In genomic region chr19:18465964-18466339, GRCh38 we compare ENCODE assay signal across 21 cellular contexts. TPM values are rescaled to one million over a fixed set of nuclear protein-coding genes. Genes with fewer than 3 reads are reported as not detected.
DNase-seq lines count a peak whose midpoint lies in the region; TF ChIP-seq lines count a peak whose summit lies in the region.
"Had no signal": no experiment of that assay in that cellular context is flagged by ENCODE, and none has a peak within 500 bp of the region (broad histone marks: within the 10 kb centered on the region; RNA-seq: fewer than 3 reads in every experiment).

No MANE protein-coding gene starts in this region.

- H3K9me3 Mint-ChIP-seq in MCF 10A (ENCODE audit: unreplicated experiment): no peaks in the 10 kb centered on the region
- H3K9me3 Mint-ChIP-seq: naive thymus-derived CD4-positive, alpha-beta T cell had no signal

- H3K4me1 Mint-ChIP-seq in MCF 10A (ENCODE audit: insufficient read depth, unreplicated experiment): peaks cover 30% of the 10 kb centered on the region

- no peaks in the 10 kb centered on the region for H3K79me1 ChIP-seq in trophoblast cell (ENCODE audit: low read length)

- peak overlapping the region; percentile 30 for H3K18ac ChIP-seq in trophoblast cell (ENCODE audit: low read length)

- H3K27ac Mint-ChIP-seq in MCF 10A (ENCODE audit: low read depth, unreplicated experiment): no peak overlapping the region
- H3K27ac Mint-ChIP-seq: B cell had no signal

- intact Hi-C loops in breast epithelium (cut with DNase I; ENCODE audit: low total_unique reads): no loop called here
- intact Hi-C loops in MCF 10A (cut with micrococcal nuclease): no loop called here
- intact Hi-C loops in dorsolateral prefrontal cortex (cut with DNase I): loop anchor here (5.0 to 10.0 kb wide), 4 partner anchors 56 to 381 kb away; partner anchors contain the start of genes ELL (in 1 of the 2), FKBP8 (in 1 of the 2) and UBA52 (in 1 of the 2)
- intact Hi-C loops in tibial artery (cut with DNase I; ENCODE audit: low total_unique reads): loop anchor here (5.0 kb wide), 1 partner anchor 56 kb away; the partner anchor contains the start of gene ELL

- no peak overlapping the region for H3K23ac ChIP-seq in trophoblast cell (ENCODE audit: low read length)

- H3K9ac ChIP-seq in trophoblast cell (ENCODE audit: low read length): no peak overlapping the region

- H2BK12ac ChIP-seq in trophoblast cell (ENCODE audit: low read length): no peak overlapping the region

- H3K14ac ChIP-seq in trophoblast cell (ENCODE audit: low read length): no peak overlapping the region

- no peak for TF ChIP-seq POLR2A in breast epithelium (IDR thresholded peaks at IDR 0.05)

- H2BK120ac ChIP-seq in trophoblast cell (ENCODE audit: insufficient read depth, low read length, poor library complexity): no peak overlapping the region

- H3K4ac ChIP-seq in trophoblast cell (ENCODE audit: low read depth, low read length): no peak overlapping the region

- WGBS in trophoblast cell (ENCODE audit: extremely low coverage, insufficient coverage, insufficient read length): no CpG with 5 or more reads among the region's 6 CpGs

- DNase-seq in breast epithelium (ENCODE audit: low spot score in 2 of 2) (no peak), MCF 10A (ENCODE audit: unreplicated experiment) (no peak), dorsolateral prefrontal cortex (no peak), trophoblast cell (no peak), tibial artery (no peak), NCI-H2196 treated with DMSO at 0.1 percent for 48 hours (lab: John Stamatoyannopoulos, UW; ENCODE audit: unreplicated experiment) (no peak), NCI-H1417 (lab: John Stamatoyannopoulos, UW) (no peak), 8988T (no peak)
- DNase-seq: activated CD4-positive, alpha-beta T cell treated with anti-CD3 and anti-CD28 coated beads, Interleukin-2, amount 50 U/mL, for 48 hours; activated CD4-positive, CD25-positive, alpha-beta regulatory T cell; Caco-2; DND-41; foreskin fibroblast; mesendoderm; MV-4-11; naive thymus-derived CD4-positive, alpha-beta T cell; NCI-H1694; NCI-H69; T-helper 9 cell had no signal

- H3K27me3 Mint-ChIP-seq in MCF 10A (ENCODE audit: insufficient read depth, unreplicated experiment): no peaks in the 10 kb centered on the region
- H3K27me3 Mint-ChIP-seq: B cell; naive thymus-derived CD4-positive, alpha-beta T cell had no signal

- H4K91ac ChIP-seq in trophoblast cell (ENCODE audit: low read depth, low read length): no peak overlapping the region

- peaks cover 2% of the 10 kb centered on the region for H3K36me3 ChIP-seq in breast epithelium
- peaks cover 29 to 32% of the 10 kb centered on the region in 2 experiments for H3K36me3 ChIP-seq in trophoblast cell (ENCODE audit: control insufficient read depth in 1 of 2, insufficient read depth in 2 of 2, low read length in 2 of 2)
- H3K36me3 ChIP-seq in tibial artery: peaks cover 0 to 35% (median 14%) of the 10 kb centered on the region in 3 donors

- H3K27ac ChIP-seq in breast epithelium (peak overlapping the region; percentile 86 to 94), dorsolateral prefrontal cortex (peak overlapping the region in 56 of 59 donors; percentile 58 to 99 (median 96)), trophoblast cell (ENCODE audit: low read depth, low read length) (no peak overlapping the region), tibial artery (peak overlapping the region; percentile 92)

- CTCF ChIA-PET in MCF 10A (lab: Yijun Ruan, JAX): interaction anchor here (0.7 to 2.6 kb wide), 6 partner anchors 13 to 78 kb away, joined by 3 to 9 read pairs (median 4); partner anchors contain the start of gene SSBP4

- TF ChIP-seq CTCF in breast epithelium (IDR thresholded peaks at IDR 0.05) (no peak), MCF 10A (IDR thresholded peaks at IDR 0.05; ENCODE audit: unreplicated experiment) (no peak), dorsolateral prefrontal cortex (IDR thresholded peaks at IDR 0.05 in 54 of 56, conservative IDR thresholded peaks at IDR 0.05 in 2 of 56; ENCODE audit: low read depth in 1 of 56, partially characterized antibody in 56 of 56) (no peak), tibial artery (IDR thresholded peaks at IDR 0.05) (no peak)

- peaks cover 28% of the 10 kb centered on the region for H3K36me3 Mint-ChIP-seq in MCF 10A (ENCODE audit: insufficient read depth, unreplicated experiment)

- H3K79me2 ChIP-seq in trophoblast cell (ENCODE audit: control insufficient read depth, insufficient read depth, low read length, poor library complexity): no peaks in the 10 kb centered on the region

- H4K8ac ChIP-seq in trophoblast cell (ENCODE audit: low read depth, low read length): no peak overlapping the region

- H3K27me3 ChIP-seq in breast epithelium: no peaks in the 10 kb centered on the region
- H3K27me3 ChIP-seq in dorsolateral prefrontal cortex: no peaks in the 10 kb centered on the region
- no peaks in the 10 kb centered on the region for H3K27me3 ChIP-seq in trophoblast cell (ENCODE audit: insufficient read depth, low read length)
- H3K27me3 ChIP-seq in tibial artery: no peaks in the 10 kb centered on the region

- H3K4me1 ChIP-seq in breast epithelium: peaks cover 14 to 19% of the 10 kb centered on the region in 2 donors
- H3K4me1 ChIP-seq in trophoblast cell (ENCODE audit: control insufficient read depth in 1 of 2, insufficient read depth in 2 of 2, low read length in 2 of 2): peaks cover 0 to 4% of the 10 kb centered on the region in 2 experiments
- H3K4me1 ChIP-seq in tibial artery: peaks cover 24 to 92% (median 71%) of the 10 kb centered on the region in 4 donors

- H3K4me3 ChIP-seq in breast epithelium (no peak overlapping the region), dorsolateral prefrontal cortex (no peak overlapping the region), trophoblast cell (ENCODE audit: low read depth, low read length) (no peak overlapping the region), tibial artery (no peak overlapping the region)
- H3K4me3 ChIP-seq: GM12878 had no signal

- no TSS peak for BruUV-seq in MCF 10A (replicated peaks; lab: Mats Ljungman, UMichigan)

- no peaks in the 10 kb centered on the region for H3K9me3 ChIP-seq in breast epithelium
- no peaks in the 10 kb centered on the region for H3K9me3 ChIP-seq in trophoblast cell (ENCODE audit: insufficient read depth, low read depth, low read length)
- H3K9me3 ChIP-seq in tibial artery: no peaks in the 10 kb centered on the region
- H3K9me3 ChIP-seq: Caco-2 had no signal

- no peak overlapping the region for H2BK5ac ChIP-seq in trophoblast cell (ENCODE audit: low read depth, low read length, poor library complexity)

- H4K12ac ChIP-seq in trophoblast cell (ENCODE audit: low read depth, low read length): no peak overlapping the region

- no peak overlapping the region for H3K4me3 Mint-ChIP-seq in MCF 10A (ENCODE audit: unreplicated experiment)
- H3K4me3 Mint-ChIP-seq: B cell had no signal

- no peak overlapping the region for H3K4me2 ChIP-seq in trophoblast cell (ENCODE audit: low read length)

- H2AK5ac ChIP-seq in trophoblast cell (ENCODE audit: low read length): no peak overlapping the region

- POLR2A ChIA-PET in MCF 10A (lab: Yijun Ruan, JAX): no interaction called here

- H2AFZ ChIP-seq in trophoblast cell (ENCODE audit: insufficient read depth, low read length, poor library complexity): no peak overlapping the region

RNA-seq across cellular contexts. Expression of gene ISYNA1, which starts 28.0 kb away (rescaled TPM):
- total RNA-seq in breast epithelium: 10 to 100 TPM in 2 of 3 donors, 1 to 10 TPM in 1; 7.4 to 42.9 (median 40.2) TPM
- 6.8 and 7.7 TPM in 2 replicates for total RNA-seq in MCF 10A (2022)
- total RNA-seq in dorsolateral prefrontal cortex: 100 to 1,000 TPM in 1 of 120 experiments, 10 to 100 TPM in 118, 1 to 10 TPM in 1; 7.4 to 118 (median 26.3) TPM
- 476 and 488 TPM in 2 replicates for polyA plus RNA-seq in trophoblast cell (2013)

RNA-seq across cellular contexts. Expression of gene SSBP4, which starts 46.8 kb away (rescaled TPM):
- 10 to 100 TPM; 29.4 to 71.8 (median 46.7) TPM for total RNA-seq in breast epithelium
- 22.3 and 26.3 TPM in 2 replicates for total RNA-seq in MCF 10A (2022)
- total RNA-seq in dorsolateral prefrontal cortex: 100 to 1,000 TPM in 39 of 120 experiments, 10 to 100 TPM in 81; 42.5 to 168 (median 93.8) TPM
- 51.1 and 52.0 TPM in 2 replicates for polyA plus RNA-seq in trophoblast cell (2013)

RNA-seq across cellular contexts. Expression of gene ELL, which starts 55.9 kb away (rescaled TPM):
- total RNA-seq in breast epithelium (10 to 100 TPM; 13.0 to 22.3 (median 15.7) TPM), MCF 10A (2022) (20.8 and 22.4 TPM in 2 replicates), dorsolateral prefrontal cortex (10 to 100 TPM in 119 of 120 experiments, 1 to 10 TPM in 1; 9.4 to 22.3 (median 15.4) TPM)
- polyA plus RNA-seq in trophoblast cell (2013): 26.7 and 26.8 TPM in 2 replicates

Comparison
In these comparisons a context has a peak if more than half of its experiments do, and no peak if none do; other contexts are left out.
1. intact Hi-C loops: an anchor here in dorsolateral prefrontal cortex (5.0 to 10.0 kb wide) and tibial artery (5.0 kb wide); none called in breast epithelium and MCF 10A.